In the genomic region with DNA sequence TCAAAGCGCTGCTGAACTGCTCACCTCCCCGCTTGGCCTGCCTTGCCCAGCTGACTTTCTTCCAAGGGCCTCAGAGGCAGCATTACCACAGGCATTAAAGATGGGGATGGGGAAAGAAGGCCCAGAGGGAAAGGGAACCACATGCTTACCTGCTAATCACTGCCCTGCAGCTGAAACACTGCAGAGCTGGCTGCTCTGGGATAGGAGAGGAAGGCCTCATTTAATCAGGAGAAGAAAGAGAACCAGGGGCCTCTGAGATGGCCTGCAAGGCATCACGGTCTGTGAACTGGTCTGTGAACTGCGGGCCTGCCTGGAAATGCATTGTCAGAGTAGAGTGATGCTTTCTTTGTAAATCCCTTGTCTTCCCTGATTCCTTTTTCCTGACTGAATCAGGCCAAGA, we compare ENCODE assay signal across 22 cellular contexts.
"Had no signal": no experiment of that assay in that cellular context is flagged by ENCODE, and none has a peak within 500 bp of the region (broad histone marks: within the 10 kb centered on the region; RNA-seq: fewer than 3 reads in every experiment).

No MANE protein-coding gene starts in this region.

- H3K27ac ChIP-seq: dorsolateral prefrontal cortex, tibial artery, vagina, WERI-Rb-1 had no signal

- H3K4me3 Mint-ChIP-seq: activated CD4-positive, alpha-beta memory T cell treated with anti-CD3 and anti-CD28 coated beads for 36 hours; activated CD4-positive, alpha-beta T cell treated with anti-CD3 and anti-CD28 coated beads for 36 hours; activated CD8-positive, alpha-beta memory T cell treated with anti-CD3 and anti-CD28 coated beads, Interleukin-2, amount 10 ng/mL, durations not matched to agents 7 days and 5 days; activated naive CD4-positive, alpha-beta T cell treated with anti-CD3 and anti-CD28 coated beads for 36 hours; activated naive CD8-positive, alpha-beta T cell treated with anti-CD3 and anti-CD28 coated beads, Interleukin-2, amount 50 U/mL, for 24 hours; memory B cell; stimulated activated naive B cell treated with anti-CD40 and anti-IgM and Interleukin-4, amounts not matched to agents 10 μg/mL and 1 μg/mL and 100 μg/mL, for 72 hours; T-helper 1 cell treated with Interleukin-12 subunit alpha and Interleukin-12 subunit beta and Interleukin-4 antibody, amounts not matched to agents 30 μg/mL and 1 μg/mL, for 36 hours had no signal

- H3K9me3 Mint-ChIP-seq: activated CD4-positive, alpha-beta memory T cell treated with anti-CD3 and anti-CD28 coated beads for 36 hours; activated naive CD4-positive, alpha-beta T cell treated with anti-CD3 and anti-CD28 coated beads for 36 hours; activated naive CD8-positive, alpha-beta T cell treated with anti-CD3 and anti-CD28 coated beads, Interleukin-2, amount 50 U/mL, for 24 hours; activated T-helper 2 cell treated with anti-CD3 and anti-CD28 coated beads, Interferon-gamma antibody, Interleukin-2, Interleukin-4, amounts not matched to agents 10 μg/mL and 5 μg/mL and 100 μg/mL, durations not matched to agents 14 hours and 24 hours and 36 hours; stimulated activated naive B cell treated with anti-CD40 and anti-IgM and Interleukin-4, amounts not matched to agents 10 μg/mL and 1 μg/mL and 100 μg/mL, for 72 hours; T-helper 1 cell treated with Interleukin-12 subunit alpha and Interleukin-12 subunit beta and Interleukin-4 antibody, amounts not matched to agents 30 μg/mL and 1 μg/mL, for 36 hours had no signal

- H3K36me3 ChIP-seq: neutrophil, WERI-Rb-1 had no signal

- DNase-seq: activated CD4-positive, alpha-beta memory T cell treated with anti-CD3 and anti-CD28 coated beads for 36 hours; activated CD4-positive, alpha-beta T cell treated with anti-CD3 and anti-CD28 coated beads for 36 hours; activated CD8-positive, alpha-beta memory T cell treated with anti-CD3 and anti-CD28 coated beads, Interleukin-2, amount 10 ng/mL, durations not matched to agents 7 days and 5 days; activated naive CD4-positive, alpha-beta T cell treated with anti-CD3 and anti-CD28 coated beads for 36 hours; activated naive CD8-positive, alpha-beta T cell treated with anti-CD3 and anti-CD28 coated beads, Interleukin-2, amount 50 U/mL, for 24 hours; activated T-cell treated with anti-CD3 and anti-CD28 coated beads, Interleukin-2, amount 50 U/mL, for 1 hour; aorta; dorsolateral prefrontal cortex; kidney; left ventricle myocardium superior; stimulated activated CD4-positive, alpha-beta T cell treated with anti-CD3 and anti-CD28 coated beads, Interleukin-2, amount 100 ng/mL, for 48 hours; stimulated activated naive B cell treated with anti-CD40 and anti-IgM and Interleukin-4, amounts not matched to agents 10 μg/mL and 1 μg/mL and 100 μg/mL, for 72 hours; tibial artery; WERI-Rb-1 had no signal

- H3K4me1 ChIP-seq: vagina had no signal

- FAIRE-seq: bronchial epithelial cell, endometrium, kidney had no signal

- H3K4me1 Mint-ChIP-seq: activated naive CD8-positive, alpha-beta T cell treated with anti-CD3 and anti-CD28 coated beads, Interleukin-2, amount 50 U/mL, for 24 hours had no signal

- H3K27me3 Mint-ChIP-seq: activated CD4-positive, alpha-beta memory T cell treated with anti-CD3 and anti-CD28 coated beads for 36 hours; activated CD4-positive, alpha-beta T cell treated with anti-CD3 and anti-CD28 coated beads for 36 hours; activated CD8-positive, alpha-beta memory T cell treated with anti-CD3 and anti-CD28 coated beads, Interleukin-2, amount 10 ng/mL, durations not matched to agents 7 days and 5 days; activated naive CD8-positive, alpha-beta T cell treated with anti-CD3 and anti-CD28 coated beads, Interleukin-2, amount 50 U/mL, for 24 hours; memory B cell; stimulated activated naive B cell treated with anti-CD40 and anti-IgM and Interleukin-4, amounts not matched to agents 10 μg/mL and 1 μg/mL and 100 μg/mL, for 72 hours had no signal

- ATAC-seq: activated CD4-positive, alpha-beta T cell treated with anti-CD3 and anti-CD28 coated beads for 36 hours; activated CD8-positive, alpha-beta memory T cell treated with anti-CD3 and anti-CD28 coated beads, Interleukin-2, amount 10 ng/mL, durations not matched to agents 7 days and 5 days; activated naive CD8-positive, alpha-beta T cell treated with anti-CD3 and anti-CD28 coated beads, Interleukin-2, amount 50 U/mL, for 24 hours; esophagus mucosa; left ventricle myocardium superior; stimulated activated naive B cell treated with anti-CD40 and anti-IgM and Interleukin-4, amounts not matched to agents 10 μg/mL and 1 μg/mL and 100 μg/mL, for 72 hours had no signal

- H3K27me3 ChIP-seq: dorsolateral prefrontal cortex, neutrophil, tibial artery, vagina had no signal

- H3K4me3 ChIP-seq: dorsolateral prefrontal cortex, tibial artery, vagina had no signal

- H3K9me3 ChIP-seq: neutrophil, tibial artery, vagina had no signal

- H3K27ac Mint-ChIP-seq: activated CD4-positive, alpha-beta memory T cell treated with anti-CD3 and anti-CD28 coated beads for 36 hours; activated CD4-positive, alpha-beta T cell treated with anti-CD3 and anti-CD28 coated beads for 36 hours; activated CD8-positive, alpha-beta memory T cell treated with anti-CD3 and anti-CD28 coated beads, Interleukin-2, amount 10 ng/mL, durations not matched to agents 7 days and 5 days; activated naive CD4-positive, alpha-beta T cell treated with anti-CD3 and anti-CD28 coated beads for 36 hours; activated naive CD8-positive, alpha-beta T cell treated with anti-CD3 and anti-CD28 coated beads, Interleukin-2, amount 50 U/mL, for 24 hours; activated T-helper 2 cell treated with anti-CD3 and anti-CD28 coated beads, Interferon-gamma antibody, Interleukin-2, Interleukin-4, amounts not matched to agents 10 μg/mL and 5 μg/mL and 100 μg/mL, durations not matched to agents 14 hours and 24 hours and 36 hours; memory B cell; stimulated activated naive B cell treated with anti-CD40 and anti-IgM and Interleukin-4, amounts not matched to agents 10 μg/mL and 1 μg/mL and 100 μg/mL, for 72 hours; T-helper 1 cell treated with Interleukin-12 subunit alpha and Interleukin-12 subunit beta and Interleukin-4 antibody, amounts not matched to agents 30 μg/mL and 1 μg/mL, for 36 hours had no signal
